Comparison of ENCODE assay signal across 9 cellular contexts in the genomic region with DNA sequence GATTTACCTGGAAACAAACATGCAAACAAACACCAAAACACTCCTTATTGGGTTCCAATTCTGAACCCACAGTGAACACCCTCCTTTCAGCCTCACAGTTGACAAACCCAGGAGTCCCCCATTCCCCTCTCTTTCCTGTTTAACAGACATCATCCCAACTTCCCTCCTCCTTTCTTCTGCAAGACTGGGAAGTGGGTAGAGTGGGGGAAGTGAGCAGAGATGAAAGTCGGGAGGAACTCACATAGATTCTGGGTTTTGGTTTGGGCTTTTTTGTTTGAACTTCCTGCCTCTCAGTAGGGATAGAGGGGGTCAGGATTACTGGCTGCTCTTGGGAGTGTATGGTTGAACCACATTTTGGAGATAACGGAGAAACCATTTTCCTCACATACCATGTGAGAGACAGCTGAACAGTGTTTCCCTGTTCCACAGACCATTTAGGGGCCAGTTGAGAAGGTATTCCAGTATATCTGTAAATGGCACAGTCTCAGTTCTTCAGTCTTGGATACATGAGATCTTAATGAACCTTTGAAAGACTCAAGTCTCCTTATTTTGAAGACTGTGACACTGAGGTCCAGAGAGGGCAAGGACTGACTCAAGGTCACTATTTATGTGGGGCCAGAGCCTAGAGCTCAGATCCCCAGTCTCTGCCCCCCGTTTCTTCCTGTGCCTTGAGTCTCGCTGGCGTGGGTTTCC. TPM values are rescaled to one million over a fixed set of nuclear protein-coding genes. Genes with fewer than 3 reads are reported as not detected.
DNase-seq lines count a peak whose midpoint lies in the region; ATAC-seq and TF ChIP-seq lines count a peak whose summit lies in the region.
"Had no signal": no experiment of that assay in that cellular context is flagged by ENCODE, and none has a peak within 500 bp of the region (broad histone marks: within the 10 kb centered on the region; RNA-seq: fewer than 3 reads in every experiment).

No MANE protein-coding gene starts in this region.

- no peak for TF ChIP-seq POLR2A in vagina (IDR thresholded peaks at IDR 0.05)

- H2AFZ ChIP-seq in PC-3 (ENCODE audit: low read length), result peak overlapping the region; percentile 83

- H3K27me3 ChIP-seq in right atrium auricular region (no peaks in the 10 kb centered on the region), PC-3 (ENCODE audit: low read length) (no peaks in the 10 kb centered on the region), layer of hippocampus (ENCODE audit: control insufficient read depth, insufficient read depth, low read length) (no peaks in the 10 kb centered on the region), vagina (no peaks in the 10 kb centered on the region)
- H3K27me3 ChIP-seq: thyroid gland had no signal

- BruUV-seq in PC-3 (replicated peaks; lab: Mats Ljungman, UMichigan), result no TSS peak

- TF ChIP-seq CTCF in right atrium auricular region (IDR thresholded peaks at IDR 0.05) (no peak), PC-3 (conservative IDR thresholded peaks at IDR 0.05; ENCODE audit: low read depth, low read length) (no peak), vagina (IDR thresholded peaks at IDR 0.05) (no peak)

- H3K27ac ChIP-seq in right atrium auricular region (peak overlapping the region; percentile 73 to 92), PC-3 (ENCODE audit: low read length) (no peak overlapping the region), layer of hippocampus (ENCODE audit: low read depth, low read length) (peak overlapping the region; percentile 32), vagina (peak overlapping the region; percentile 93)

- ATAC-seq in left ventricle myocardium superior, result no peak
- ATAC-seq in PC-3, result peak; percentile 5; the same call in 1 of the 2 replicates
- no peak for ATAC-seq in esophagus mucosa

- H3K79me2 ChIP-seq in PC-3 (ENCODE audit: low read length), result no peaks in the 10 kb centered on the region

- H3K4me1 ChIP-seq in right atrium auricular region (peaks cover 0 to 45% of the 10 kb centered on the region in 2 donors), PC-3 (ENCODE audit: insufficient read depth, low read length) (peaks cover 6% of the 10 kb centered on the region), vagina (peaks cover 21% of the 10 kb centered on the region)

- CTCF ChIA-PET in PC-3 (lab: Charles Lee), result interaction anchor here (0.7 to 1.1 kb wide), 6 partner anchors 8 to 116 kb away, joined by 3 to 15 read pairs (median 6); no protein-coding TSS in a partner anchor

- H3K4me2 ChIP-seq in PC-3 (ENCODE audit: low read length), result peak overlapping the region; percentile 77

- H3K4me3 ChIP-seq in right atrium auricular region (peak overlapping the region in 1 of 2 donors; percentile 50), PC-3 (ENCODE audit: low read length) (peak overlapping the region; percentile 30; the same call in 1 of the 2 replicates), vagina (peak overlapping the region in 1 of 2 donors; percentile 42)
- H3K4me3 ChIP-seq: thyroid gland had no signal

- intact Hi-C loops in left ventricle myocardium superior (cut with micrococcal nuclease), result no loop called here
- intact Hi-C loops in PC-3 (cut with micrococcal nuclease), result loop anchor here (1.0 kb wide), 1 partner anchor 11 kb away; no protein-coding TSS in a partner anchor
- intact Hi-C loops in vagina (cut with DNase I), result loop anchor here (10.0 kb wide), 2 partner anchors 113 to 153 kb away; no protein-coding TSS in a partner anchor

- H3K9ac ChIP-seq in PC-3 (ENCODE audit: low read length), result peak overlapping the region; percentile 22; the same call in 1 of the 2 replicates

- H3K9me3 ChIP-seq in right atrium auricular region, result no peaks in the 10 kb centered on the region
- no peaks in the 10 kb centered on the region for H3K9me3 ChIP-seq in PC-3 (ENCODE audit: low read length)
- H3K9me3 ChIP-seq in vagina, result no peaks in the 10 kb centered on the region
- H3K9me3 ChIP-seq: thyroid gland had no signal

- H3F3A ChIP-seq in PC-3 (ENCODE audit: low read length, unreplicated experiment), result no peaks in the 10 kb centered on the region

- POLR2A ChIA-PET in PC-3 (lab: Charles Lee; ENCODE audit: unreplicated experiment), result interaction anchor here (0.5 kb wide), 2 partner anchors 18 to 43 kb away, joined by 3 read pairs; a partner anchor contains a TSS

- no peaks in the 10 kb centered on the region for H4K20me1 ChIP-seq in PC-3 (ENCODE audit: low read length)

- H3K36me3 ChIP-seq in right atrium auricular region, result no peaks in the 10 kb centered on the region
- H3K36me3 ChIP-seq in PC-3 (ENCODE audit: low read depth, low read length), result no peaks in the 10 kb centered on the region
- H3K36me3 ChIP-seq in vagina, result no peaks in the 10 kb centered on the region

- H3K9me2 ChIP-seq in PC-3 (replicated peaks; ENCODE audit: low read length), result no peaks in the 10 kb centered on the region

- no peak for DNase-seq in right atrium auricular region (ENCODE audit: low spot score)
- DNase-seq in left ventricle myocardium superior, result no peak
- no peak for DNase-seq in PC-3
- no peak for DNase-seq in vagina (ENCODE audit: extremely low spot score in 2 of 2)
- no peak for DNase-seq in NCI-H1048 (lab: John Stamatoyannopoulos, UW)
- DNase-seq in SHP77 (lab: John Stamatoyannopoulos, UW), result no peak

RNA-seq across cellular contexts. Expression of a gene that starts 3.9 kb away (rescaled TPM):
- total RNA-seq in right atrium auricular region (under 1 TPM in 1 of 2 donors, not detected in 1; 0.43 TPM), left ventricle myocardium superior (not detected), PC-3 (2014; rRNA removed) (not detected in 2 replicates), vagina (not detected), esophagus mucosa (0.16 TPM)

RNA-seq across cellular contexts. Expression of a gene that starts 16.4 kb away (rescaled TPM):
- 10 to 100 TPM in 1 of 2 donors, 1 to 10 TPM in 1; 6.7 to 12.7 TPM for total RNA-seq in right atrium auricular region
- 7.7 TPM for total RNA-seq in left ventricle myocardium superior
- total RNA-seq in PC-3 (2014; rRNA removed), result 1.8 and 5.0 TPM in 2 replicates
- total RNA-seq in vagina, result 38.8 TPM
- 52.2 TPM for total RNA-seq in esophagus mucosa

RNA-seq across cellular contexts. Expression of a gene that starts 43.2 kb away (rescaled TPM):
- total RNA-seq in right atrium auricular region, result 100 to 1,000 TPM in 1 of 2 donors, 10 to 100 TPM in 1; 79.2 to 154 TPM
- total RNA-seq in left ventricle myocardium superior, result 114 TPM
- 121 and 156 TPM in 2 replicates for total RNA-seq in PC-3 (2014; rRNA removed)
- 47.6 TPM for total RNA-seq in vagina
- total RNA-seq in esophagus mucosa, result 111 TPM

RNA-seq across cellular contexts. Expression of a gene that starts 50.9 kb away (rescaled TPM):
- total RNA-seq in right atrium auricular region (100 to 1,000 TPM in 1 of 2 donors, 10 to 100 TPM in 1; 80.5 to 144 TPM), left ventricle myocardium superior (44.1 TPM), PC-3 (2014; rRNA removed) (35.9 and 38.2 TPM in 2 replicates), vagina (95.0 TPM), esophagus mucosa (12.8 TPM)
